In the genomic region with DNA sequence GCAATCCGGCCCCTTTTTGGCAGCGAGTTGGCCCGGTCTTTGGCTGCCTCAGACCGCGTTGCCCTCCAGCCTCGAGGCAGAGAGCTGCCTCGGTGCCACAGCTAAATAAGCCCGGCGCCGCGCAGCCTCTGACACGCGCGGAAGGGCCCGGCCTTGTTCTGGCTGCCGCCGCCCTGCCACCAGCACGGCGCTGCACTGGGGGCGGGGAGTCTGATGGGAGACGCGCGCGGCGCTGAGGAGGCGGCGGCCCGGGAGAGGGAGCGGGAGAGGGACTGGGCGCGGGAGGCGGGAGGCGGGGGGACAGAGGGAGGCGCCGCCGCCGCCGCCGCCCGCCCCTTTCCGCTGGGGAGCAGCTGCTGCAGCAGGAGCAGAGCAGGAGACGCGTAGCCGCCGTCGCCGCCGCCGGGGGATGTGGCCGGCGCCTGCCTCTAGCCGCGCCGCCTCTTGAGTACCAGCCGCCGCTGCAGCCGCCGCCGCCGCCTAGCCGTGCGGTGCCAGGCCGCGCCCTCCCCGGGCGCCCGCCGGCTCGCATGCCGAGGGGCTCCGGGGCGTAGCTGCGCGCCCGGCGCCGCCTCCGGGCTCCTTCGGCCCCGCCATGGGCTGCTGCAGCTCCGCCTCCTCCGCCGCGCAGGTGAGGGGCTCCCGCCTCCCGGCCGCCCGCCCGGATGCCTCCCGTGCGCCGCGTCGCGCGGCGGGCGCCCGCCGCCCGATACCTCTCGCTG, we compare ENCODE assay signal across 8 cellular contexts. TPM values are rescaled to one million over a fixed set of nuclear protein-coding genes. Genes with fewer than 3 reads are reported as not detected.
A peak's percentile ranks its signal among the peaks of the same experiment; 100 is the strongest.
DNase-seq lines count a peak whose midpoint lies in the region; ATAC-seq and TF ChIP-seq lines count a peak whose summit lies in the region.

TSS of gene SLC44A1 (plus strand) at position 378 of the 722 bp plus-strand sequence. CDS start at position 596, 218 bp downstream.

- H3K9ac ChIP-seq in SK-N-SH = peak within 1 kb of the TSS; percentile 68

- CTCF ChIA-PET in GM10248 (lab: Yijun Ruan, JAX) = interaction anchor here (0.6 to 2.0 kb wide), 7 partner anchors 9 to 171 kb away, joined by 3 to 11 read pairs (median 3); no protein-coding TSS in a partner anchor
- CTCF ChIA-PET in SK-N-SH (lab: Yijun Ruan, JAX) = interaction anchor here (0.9 to 3.3 kb wide), 10 partner anchors 9 to 384 kb away, joined by 3 to 16 read pairs (median 3); no protein-coding TSS in a partner anchor

- peak within 1 kb of the TSS; percentile 88 to 90 for H3K4me3 ChIP-seq in SK-N-SH (ENCODE audit: low read depth in 2 of 2, low read length in 1 of 2)
- peak within 1 kb of the TSS; percentile 85 for H3K4me3 ChIP-seq in osteoblast (ENCODE audit: insufficient read depth, low read length)
- H3K4me3 ChIP-seq in testis = peak within 1 kb of the TSS; percentile 75 to 83

- H3K27me3 Mint-ChIP-seq in activated naive CD8-positive, alpha-beta T cell = no peaks in the 10 kb centered on the region

- H3K4me3 Mint-ChIP-seq in activated naive CD8-positive, alpha-beta T cell = peak within 1 kb of the TSS; percentile 90

- peak within 1 kb of the TSS; percentile 97 for H3K4me2 ChIP-seq in SK-N-SH
- peak within 1 kb of the TSS; percentile 83 for H3K4me2 ChIP-seq in osteoblast (ENCODE audit: insufficient read depth, low read length)

- peaks cover 3 to 11% of the 10 kb centered on the region in 2 experiments; a peak in 3 of 4 replicates for H3K4me1 ChIP-seq in SK-N-SH (ENCODE audit: control insufficient read depth in 1 of 2, insufficient read depth in 2 of 2, low read depth in 1 of 2, low read length in 1 of 2)
- H3K4me1 ChIP-seq in osteoblast (ENCODE audit: insufficient read depth, low read length) = peaks cover 35% of the 10 kb centered on the region
- H3K4me1 ChIP-seq in testis = peaks cover 28% of the 10 kb centered on the region

- no peaks in the 10 kb centered on the region for H3K36me3 Mint-ChIP-seq in activated naive CD8-positive, alpha-beta T cell

- H4K20me1 ChIP-seq in SK-N-SH (ENCODE audit: insufficient read depth) (no peaks in the 10 kb centered on the region), osteoblast (ENCODE audit: insufficient read depth, low read length) (peaks cover 5% of the 10 kb centered on the region)

- intact Hi-C loops in testis (cut with DNase I; ENCODE audit: low total_unique reads) = no loop called here

- H3K27me3 ChIP-seq in SK-N-SH (ENCODE audit: insufficient read depth) (no peaks in the 10 kb centered on the region), osteoblast (ENCODE audit: insufficient read depth, low read length) (no peaks in the 10 kb centered on the region), testis (no peaks in the 10 kb centered on the region)

- H3K9me3 ChIP-seq in SK-N-SH (no peaks in the 10 kb centered on the region), osteoblast (ENCODE audit: low read depth, low read length) (no peaks in the 10 kb centered on the region), testis (no peaks in the 10 kb centered on the region)

- H3K79me2 ChIP-seq in SK-N-SH (ENCODE audit: insufficient read depth) (peaks cover 18% of the 10 kb centered on the region; the same call in 1 of the 2 replicates), osteoblast (ENCODE audit: insufficient read depth, low read length) (peaks cover 38% of the 10 kb centered on the region)

- peak within 1 kb of the TSS; percentile 87 for H3K27ac Mint-ChIP-seq in activated naive CD8-positive, alpha-beta T cell

- TF ChIP-seq POLR2A in testis (IDR thresholded peaks at IDR 0.05) = no peak

- WGBS in SK-N-SH (ENCODE audit: low lambda C conversion rate) = 0% methylated on average over 1 of the region's 102 CpGs
- 0 to 1% methylated on average over 3 to 47 of the region's 102 CpGs for WGBS in testis, 2 donors

- ATAC-seq in HG02588 (IDR thresholded peaks at IDR 0.05; ENCODE audit: unreplicated experiment) = peak; percentile 91

- no peak for TF ChIP-seq CTCF in GM10248 (IDR thresholded peaks at IDR 0.05; ENCODE audit: control extremely low read depth, extremely low read depth, low read depth, missing control alignments)
- TF ChIP-seq CTCF in SK-N-SH (IDR thresholded peaks at IDR 0.05) = no peak
- no peak for TF ChIP-seq CTCF in osteoblast (IDR thresholded peaks at IDR 0.05; ENCODE audit: extremely low read depth, low read depth, low read length)
- peak in 1 of 3 experiments; percentile 5 for TF ChIP-seq CTCF in testis (IDR thresholded peaks at IDR 0.05)

- H3K27ac ChIP-seq in SK-N-SH (ENCODE audit: low read depth in 2 of 2, low read length in 1 of 2) = peak within 1 kb of the TSS; percentile 66 to 79
- peak within 1 kb of the TSS; percentile 71 for H3K27ac ChIP-seq in osteoblast (ENCODE audit: low read depth, low read length)
- H3K27ac ChIP-seq in testis = peak within 1 kb of the TSS; percentile 73 to 80

- peak; percentile 19 to 64; a peak in 2 of 4 replicates for TF ChIP-seq EP300 in SK-N-SH (IDR thresholded peaks at IDR 0.05; ENCODE audit: borderline replicate concordance in 1 of 2, low read depth in 1 of 2, low read length in 1 of 2)

- peaks cover 18% of the 10 kb centered on the region for H3F3A ChIP-seq in SK-N-SH (replicated peaks; ENCODE audit: insufficient read depth)

- DNase-seq in GM10248 (ENCODE audit: extremely low spot score) (peak; percentile 82), NCI-H1048 (lab: John Stamatoyannopoulos, UW) (peak; percentile 73), SK-N-SH (peak; percentile 94), glomerular visceral epithelial cell (ENCODE audit: extremely low spot score) (peak; percentile 97), osteoblast (ENCODE audit: insufficient read length, low spot score, missing footprints) (peak; percentile 96), testis (peak; percentile 97)

- TF ChIP-seq RAD21 in SK-N-SH (IDR thresholded peaks at IDR 0.05; ENCODE audit: low read length) = no peak; the same call in 1 of the 2 replicates

- H3K9me3 Mint-ChIP-seq in activated naive CD8-positive, alpha-beta T cell (ENCODE audit: low read depth) = no peaks in the 10 kb centered on the region

- H3K9me2 ChIP-seq in SK-N-SH = no peaks in the 10 kb centered on the region

- peaks cover 27% of the 10 kb centered on the region for H3K4me1 Mint-ChIP-seq in activated naive CD8-positive, alpha-beta T cell (ENCODE audit: low read depth)

- H3K36me3 ChIP-seq in SK-N-SH (replicated peaks in 1 of 2; ENCODE audit: control insufficient read depth in 1 of 2, insufficient read depth in 2 of 2, low read length in 1 of 2) = no peaks in the 10 kb centered on the region
- H3K36me3 ChIP-seq in osteoblast (ENCODE audit: insufficient read depth, low read length) = no peaks in the 10 kb centered on the region
- no peaks in the 10 kb centered on the region for H3K36me3 ChIP-seq in testis (ENCODE audit: low read depth, missing control alignments)

- POLR2A ChIA-PET in GM10248 (lab: Yijun Ruan, JAX) (interaction anchor here (1.8 kb wide), 1 partner anchor 9 kb away, joined by 4 read pairs; no protein-coding TSS in a partner anchor), SK-N-SH (lab: Yijun Ruan, JAX) (interaction anchor here (0.6 to 1.5 kb wide), 5 partner anchors 9 to 85 kb away, joined by 3 to 4 read pairs (median 4); no protein-coding TSS in a partner anchor)

- peak within 1 kb of the TSS; percentile 94 for H2AFZ ChIP-seq in SK-N-SH (ENCODE audit: low read depth)
- H2AFZ ChIP-seq in osteoblast (ENCODE audit: low read length) = peak within 1 kb of the TSS; percentile 91

TF ChIP-seq in SK-N-SH, 30 proteins besides CTCF, POLR2A, EP300 and RAD21 (continues in another document):
- no peak for TF ChIP-seq RFX5 (IDR thresholded peaks at IDR 0.05; ENCODE audit: low read length)
- TF ChIP-seq SIN3A (IDR thresholded peaks at IDR 0.05; ENCODE audit: borderline replicate concordance, low read depth, low read length) = peak; percentile 84; the same call in 1 of the 2 replicates
- peak; percentile 75 for TF ChIP-seq GABPA (IDR thresholded peaks at IDR 0.05; ENCODE audit: low read depth)
- TF ChIP-seq TEAD4 (IDR thresholded peaks at IDR 0.05; ENCODE audit: borderline replicate concordance, insufficient read depth) = peak; percentile 64; the same call in 1 of the 2 replicates
- TF ChIP-seq TCF12 (IDR thresholded peaks at IDR 0.05) = peak; percentile 52
- peak; percentile 75; the same call in 1 of the 2 replicates for TF ChIP-seq NFIC (IDR thresholded peaks at IDR 0.05; ENCODE audit: borderline replicate concordance)
- TF ChIP-seq MAX (IDR thresholded peaks at IDR 0.05; ENCODE audit: low read depth) = peak; percentile 97
- peak; percentile 54 for TF ChIP-seq GATA2 (CRISPR knock-in tag; IDR thresholded peaks at IDR 0.05)
- peak; percentile 66; the same call in 1 of the 2 replicates for TF ChIP-seq POLR2AphosphoS5 (IDR thresholded peaks at IDR 0.05; ENCODE audit: low read depth, low read length)
- no peak for TF ChIP-seq RXRA (IDR thresholded peaks at IDR 0.05; ENCODE audit: borderline replicate concordance, low read depth)
- TF ChIP-seq IRF3 (IDR thresholded peaks at IDR 0.05; ENCODE audit: low read depth, low read length) = no peak; the same call in 1 of the 2 replicates
- TF ChIP-seq TAF1 (IDR thresholded peaks at IDR 0.05; ENCODE audit: borderline replicate concordance, low read depth, low read length) = peak; percentile 84
- TF ChIP-seq USF2 (IDR thresholded peaks at IDR 0.05; ENCODE audit: borderline replicate concordance, low read depth, low read length) = no peak

RNA-seq across cellular contexts. Expression of gene SLC44A1, which starts in this region (rescaled TPM):
- 4.5 and 5.9 TPM in 2 replicates for polyA plus RNA-seq in SK-N-SH (2012; rRNA removed)
- polyA plus RNA-seq in SK-N-SH (2012; cell fraction: cytosol; rRNA removed) = 8.5 and 11.2 TPM in 2 replicates
- polyA plus RNA-seq in SK-N-SH (2012; cell fraction: nucleus; rRNA removed) = 1.6 and 3.9 TPM in 2 replicates
- total RNA-seq in osteoblast = 47.8 and 50.1 TPM in 2 replicates
- total RNA-seq in testis = 10 to 100 TPM in 1 of 2 donors, 1 to 10 TPM in 1; 8.9 to 16.7 TPM
- 11.1 TPM for polyA plus RNA-seq in testis (ENCODE audit: insufficient read depth, low read depth, low replicate concordance)

Comparison
In these comparisons a context has a peak if more than half of its experiments do, and no peak if none do; other contexts are left out.
1. Peak in every context shown above with its lines: DNase-seq, ATAC-seq, H3K4me3 ChIP-seq and H3K27ac ChIP-seq.